In the genomic region with DNA sequence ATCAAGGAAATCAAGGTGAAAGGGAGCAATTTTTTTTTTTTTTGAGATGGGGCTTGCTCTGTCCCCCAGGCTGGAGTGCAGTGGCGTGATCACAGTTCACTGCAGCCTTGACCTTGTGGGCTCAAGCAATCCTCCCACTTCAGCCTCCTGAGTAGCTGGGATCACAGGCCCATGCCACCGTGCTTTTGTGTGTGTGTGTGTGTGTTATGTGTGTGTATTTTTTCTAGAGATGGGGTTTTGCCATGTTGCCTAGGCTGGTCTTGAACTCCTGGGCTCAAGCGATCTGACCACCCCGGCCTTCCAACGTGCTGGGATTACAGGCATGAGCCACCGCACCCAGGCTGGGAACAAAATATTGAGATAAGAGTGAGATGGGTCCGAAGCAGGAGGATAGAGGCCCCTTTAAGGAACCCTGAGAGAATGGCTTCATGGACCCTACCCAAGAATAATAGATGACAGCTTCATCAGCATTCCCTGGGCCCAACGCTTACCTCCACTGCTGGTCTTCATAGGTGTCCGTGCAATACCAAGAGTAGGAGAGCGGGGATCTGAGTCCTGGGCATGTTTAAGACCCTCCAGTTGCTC, we compare ENCODE assay signal across 9 cellular contexts.
DNase-seq lines count a peak whose midpoint lies in the region; ATAC-seq and TF ChIP-seq lines count a peak whose summit lies in the region.
"Had no signal": no experiment of that assay in that cellular context is flagged by ENCODE, and none has a peak within 500 bp of the region (broad histone marks: within the 10 kb centered on the region; RNA-seq: fewer than 3 reads in every experiment).

No MANE protein-coding gene starts in this region.

- H3K4me3 ChIP-seq in AG09309 (ENCODE audit: control insufficient read depth, low read depth, low read length): peak overlapping the region; percentile 82
- H3K4me3 ChIP-seq in LNCaP clone FGC (ENCODE audit: low read depth, low read length): peak overlapping the region; percentile 88
- peak overlapping the region; percentile 93 for H3K4me3 ChIP-seq in fibroblast of mammary gland (ENCODE audit: control insufficient read depth, low read depth, low read length)

- DNase-seq in AG09309 (ENCODE audit: low read depth): no peak
- no peak for DNase-seq in LNCaP clone FGC (ENCODE audit: low read depth)
- no peak for DNase-seq in fibroblast of mammary gland (ENCODE audit: low read depth)
- no peak for DNase-seq in GM20000 (ENCODE audit: low spot score)
- DNase-seq: activated CD8-positive, alpha-beta memory T cell treated with anti-CD3 and anti-CD28 coated beads for 24 hours; NCI-H2081; stimulated activated CD4-positive, alpha-beta T cell treated with anti-CD3 and anti-CD28 coated beads, Interleukin-4, amount 100 ng/mL, for 24 hours had no signal

- ATAC-seq in HG03135 (IDR thresholded peaks at IDR 0.05; ENCODE audit: unreplicated experiment): no peak
- no peak for ATAC-seq in GM19463 (IDR thresholded peaks at IDR 0.05; ENCODE audit: unreplicated experiment)

- TF ChIP-seq CTCF in AG09309 (IDR thresholded peaks at IDR 0.05; ENCODE audit: control insufficient read depth, insufficient read depth, low read depth, low read length, missing control alignments) (no peak), LNCaP clone FGC (IDR thresholded peaks at IDR 0.05; ENCODE audit: control insufficient read depth, extremely low read depth, insufficient read depth) (no peak), fibroblast of mammary gland (conservative IDR thresholded peaks at IDR 0.05; ENCODE audit: control insufficient read depth, insufficient read depth, low read depth, low read length) (no peak), GM20000 (IDR thresholded peaks at IDR 0.05; ENCODE audit: extremely low read depth, missing control alignments) (no peak)
